In the genomic region with DNA sequence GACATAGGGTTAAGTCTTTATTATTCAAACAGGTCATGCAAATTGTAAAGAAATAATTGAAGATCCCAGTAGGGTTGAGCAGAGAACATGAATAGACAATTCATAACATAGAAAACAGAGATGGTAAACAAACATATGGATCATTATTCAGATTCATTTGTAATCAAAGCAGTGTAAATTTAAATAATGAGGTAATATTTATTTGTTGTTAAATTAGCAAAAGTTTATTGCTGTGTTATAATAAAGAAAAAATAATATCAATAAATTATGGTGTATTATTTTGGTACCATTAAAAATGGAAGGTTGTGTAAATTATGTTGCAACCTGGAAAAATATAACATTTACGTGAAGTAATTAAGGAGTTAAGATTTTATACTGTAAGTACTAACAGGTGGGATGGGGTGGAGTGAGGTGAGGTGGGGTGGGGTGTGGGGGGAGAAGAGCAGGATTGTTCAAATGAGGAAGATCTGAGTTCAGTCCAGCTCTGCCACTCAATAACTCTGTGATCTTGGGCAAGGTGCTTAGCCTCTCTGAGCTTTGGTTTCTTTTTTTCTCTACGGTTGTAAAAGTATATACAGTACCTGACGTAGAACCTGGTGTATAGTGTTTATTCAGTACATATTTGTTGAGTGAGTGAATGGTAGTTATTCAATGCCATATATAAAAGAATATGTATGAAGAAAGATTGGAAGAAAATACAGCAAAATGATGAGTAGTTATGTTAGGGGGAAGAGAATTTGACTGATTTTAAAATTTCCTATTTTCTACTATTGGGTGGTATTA, we compare ENCODE assay signal across 26 cellular contexts.
"Had no signal": no experiment of that assay in that cellular context is flagged by ENCODE, and none has a peak within 500 bp of the region (broad histone marks: within the 10 kb centered on the region; RNA-seq: fewer than 3 reads in every experiment).

No MANE protein-coding gene starts in this region.

- H3K36me3 Mint-ChIP-seq: activated naive CD4-positive, alpha-beta T cell treated with anti-CD3 and anti-CD28 coated beads, Interleukin-2, amount 50 U/mL, for 72 hours had no signal

- H3K9me3 ChIP-seq: breast epithelium, gastroesophageal sphincter, ovary, right lobe of liver, thyroid gland, upper lobe of right lung had no signal

- H3K27me3 ChIP-seq: breast epithelium, gastroesophageal sphincter, ovary, right lobe of liver, thyroid gland, upper lobe of right lung had no signal

- H3K27ac Mint-ChIP-seq: activated CD8-positive, alpha-beta T cell treated with anti-CD3 and anti-CD28 coated beads for 36 hours; activated naive CD4-positive, alpha-beta T cell treated with anti-CD3 and anti-CD28 coated beads, Interleukin-2, amount 50 U/mL, for 72 hours; dendritic cell treated with granulocyte-macrophage colony-stimulating factor and Interleukin-4, amounts not matched to agents 40 ng/mL and 50 ng/mL, for 4 days; mesothelial cell of epicardium; naive thymus-derived CD4-positive, alpha-beta T cell; progenitor cell of endocrine pancreas; stimulated activated memory B cell treated with anti-CD40 and anti-IgM and Interleukin-4, amounts not matched to agents 10 μg/mL and 1 μg/mL and 100 μg/mL, for 72 hours; stimulated activated naive CD8-positive, alpha-beta T cell treated with anti-CD3 and anti-CD28 coated beads, Interleukin-15, amount 100 ng/mL, for 72 hours; T-helper 2 cell treated with Interferon-gamma antibody and Interleukin-4, amounts not matched to agents 5 μg/mL and 100 μg/mL, for 36 hours had no signal

- DNase-seq: activated CD4-positive, alpha-beta T cell treated with anti-CD3 and anti-CD28 coated beads, Interleukin-2, amount 50 U/mL, for 1 hour; activated CD8-positive, alpha-beta T cell treated with anti-CD3 and anti-CD28 coated beads for 36 hours; activated naive CD4-positive, alpha-beta T cell; activated T-cell treated with anti-CD3 and anti-CD28 coated beads, Interleukin-2, amount 50 U/mL, for 48 hours; effector CD4-positive, alpha-beta T cell; hippocampal formation; naive thymus-derived CD4-positive, alpha-beta T cell; ovary; right lobe of liver; stimulated activated CD4-positive, alpha-beta T cell treated with anti-CD3 and anti-CD28 coated beads, Interleukin-4, amount 100 ng/mL, for 4 hours; stimulated activated CD8-positive, alpha-beta memory T cell treated with anti-CD3 and anti-CD28 coated beads, Interleukin-4, amount 100 ng/mL, for 48 hours; stimulated activated naive CD8-positive, alpha-beta T cell treated with anti-CD3 and anti-CD28 coated beads, Interleukin-15, amount 100 ng/mL, for 72 hours; substantia nigra; T-helper 1 cell; thyroid gland; upper lobe of right lung had no signal

- H3K4me3 ChIP-seq: breast epithelium, gastroesophageal sphincter, ovary, right lobe of liver, thyroid gland, upper lobe of right lung had no signal

- H3K9me3 Mint-ChIP-seq: activated CD8-positive, alpha-beta T cell treated with anti-CD3 and anti-CD28 coated beads for 36 hours; activated naive CD4-positive, alpha-beta T cell treated with anti-CD3 and anti-CD28 coated beads, Interleukin-2, amount 50 U/mL, for 72 hours; central memory CD8-positive, alpha-beta T cell; dendritic cell treated with granulocyte-macrophage colony-stimulating factor and Interleukin-4, amounts not matched to agents 40 ng/mL and 50 ng/mL, for 4 days; mesothelial cell of epicardium; naive thymus-derived CD4-positive, alpha-beta T cell; stimulated activated memory B cell treated with anti-CD40 and anti-IgM and Interleukin-4, amounts not matched to agents 10 μg/mL and 1 μg/mL and 100 μg/mL, for 72 hours; stimulated activated naive CD8-positive, alpha-beta T cell treated with anti-CD3 and anti-CD28 coated beads, Interleukin-15, amount 100 ng/mL, for 72 hours; T-helper 2 cell treated with Interferon-gamma antibody and Interleukin-4, amounts not matched to agents 5 μg/mL and 100 μg/mL, for 36 hours had no signal

- H3K27ac ChIP-seq: breast epithelium, gastroesophageal sphincter, ovary, right lobe of liver, upper lobe of right lung had no signal

- H3K4me1 Mint-ChIP-seq: central memory CD8-positive, alpha-beta T cell; mesothelial cell of epicardium; naive thymus-derived CD4-positive, alpha-beta T cell had no signal

- H3K4me1 ChIP-seq: breast epithelium, gastroesophageal sphincter, right lobe of liver, upper lobe of right lung had no signal

- H3K27me3 Mint-ChIP-seq: activated CD8-positive, alpha-beta T cell treated with anti-CD3 and anti-CD28 coated beads for 36 hours; central memory CD8-positive, alpha-beta T cell; dendritic cell treated with granulocyte-macrophage colony-stimulating factor and Interleukin-4, amounts not matched to agents 40 ng/mL and 50 ng/mL, for 4 days; naive thymus-derived CD4-positive, alpha-beta T cell; progenitor cell of endocrine pancreas; stimulated activated memory B cell treated with anti-CD40 and anti-IgM and Interleukin-4, amounts not matched to agents 10 μg/mL and 1 μg/mL and 100 μg/mL, for 72 hours; stimulated activated naive CD8-positive, alpha-beta T cell treated with anti-CD3 and anti-CD28 coated beads, Interleukin-15, amount 100 ng/mL, for 72 hours had no signal

- H3K36me3 ChIP-seq: breast epithelium, ovary, right lobe of liver, thyroid gland, upper lobe of right lung had no signal

- ATAC-seq: activated CD4-positive, CD25-positive, alpha-beta regulatory T cell treated with anti-CD3 and anti-CD28 coated beads, Interleukin-2, amount 50 U/mL, for 24 hours; activated CD8-positive, alpha-beta T cell treated with anti-CD3 and anti-CD28 coated beads for 36 hours; activated naive CD4-positive, alpha-beta T cell treated with anti-CD3 and anti-CD28 coated beads, Interleukin-2, amount 50 U/mL, for 72 hours; gastroesophageal sphincter; naive thymus-derived CD4-positive, alpha-beta T cell; right lobe of liver; stimulated activated memory B cell treated with anti-CD40 and anti-IgM and Interleukin-4, amounts not matched to agents 10 μg/mL and 1 μg/mL and 100 μg/mL, for 72 hours; stimulated activated naive CD8-positive, alpha-beta T cell treated with anti-CD3 and anti-CD28 coated beads, Interleukin-15, amount 100 ng/mL, for 72 hours; upper lobe of right lung had no signal

- H3K4me3 Mint-ChIP-seq: activated CD8-positive, alpha-beta T cell treated with anti-CD3 and anti-CD28 coated beads for 36 hours; central memory CD8-positive, alpha-beta T cell; dendritic cell treated with granulocyte-macrophage colony-stimulating factor and Interleukin-4, amounts not matched to agents 40 ng/mL and 50 ng/mL, for 4 days; mesothelial cell of epicardium; naive thymus-derived CD4-positive, alpha-beta T cell; stimulated activated memory B cell treated with anti-CD40 and anti-IgM and Interleukin-4, amounts not matched to agents 10 μg/mL and 1 μg/mL and 100 μg/mL, for 72 hours; stimulated activated naive CD8-positive, alpha-beta T cell treated with anti-CD3 and anti-CD28 coated beads, Interleukin-15, amount 100 ng/mL, for 72 hours; T-helper 2 cell treated with Interferon-gamma antibody and Interleukin-4, amounts not matched to agents 5 μg/mL and 100 μg/mL, for 36 hours had no signal
